1 cellular context compared by ENCODE assay signal in the genomic region with DNA sequence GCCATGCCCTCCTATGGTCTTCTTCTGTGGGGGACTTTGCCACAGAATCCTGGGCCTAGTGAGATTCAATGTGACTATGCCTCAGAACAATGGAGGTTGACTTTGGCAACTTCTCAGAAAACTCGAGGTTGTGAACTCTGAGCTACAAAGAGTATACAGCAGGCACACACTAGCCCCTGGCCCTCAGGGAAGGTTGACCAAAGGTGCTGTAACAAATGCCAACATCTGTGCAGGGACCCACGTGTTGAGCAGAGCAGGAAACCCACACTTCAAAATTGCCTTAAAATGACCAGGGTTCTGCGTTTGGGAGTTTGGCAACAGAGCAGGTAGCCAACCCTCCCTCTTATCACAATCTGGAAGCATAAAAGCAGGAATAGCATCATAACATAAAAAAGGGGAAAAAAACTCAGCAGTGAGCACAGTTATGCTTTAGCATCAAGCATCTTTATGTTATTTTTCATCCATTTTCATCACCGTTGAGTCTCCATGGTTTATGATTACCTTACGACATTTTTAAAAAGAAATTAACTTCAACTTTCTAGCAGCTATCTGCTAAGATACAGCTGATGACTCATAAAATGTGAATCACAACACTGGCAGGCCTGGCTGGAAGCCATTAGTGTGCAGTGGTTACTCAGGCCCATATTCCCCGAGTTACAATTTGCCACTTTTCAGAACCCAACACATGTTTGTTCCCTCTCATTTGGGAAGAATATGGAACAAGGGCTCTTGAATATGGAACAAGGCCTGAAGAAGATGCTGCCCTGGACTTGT.
TF ChIP-seq lines count a peak whose summit lies in the region.

No MANE protein-coding gene starts in this region.

TF ChIP-seq in SK-N-SH, 30 proteins besides CTCF, POLR2A, EP300 and RAD21 (continued from another document):
- TF ChIP-seq, protein P1, sequence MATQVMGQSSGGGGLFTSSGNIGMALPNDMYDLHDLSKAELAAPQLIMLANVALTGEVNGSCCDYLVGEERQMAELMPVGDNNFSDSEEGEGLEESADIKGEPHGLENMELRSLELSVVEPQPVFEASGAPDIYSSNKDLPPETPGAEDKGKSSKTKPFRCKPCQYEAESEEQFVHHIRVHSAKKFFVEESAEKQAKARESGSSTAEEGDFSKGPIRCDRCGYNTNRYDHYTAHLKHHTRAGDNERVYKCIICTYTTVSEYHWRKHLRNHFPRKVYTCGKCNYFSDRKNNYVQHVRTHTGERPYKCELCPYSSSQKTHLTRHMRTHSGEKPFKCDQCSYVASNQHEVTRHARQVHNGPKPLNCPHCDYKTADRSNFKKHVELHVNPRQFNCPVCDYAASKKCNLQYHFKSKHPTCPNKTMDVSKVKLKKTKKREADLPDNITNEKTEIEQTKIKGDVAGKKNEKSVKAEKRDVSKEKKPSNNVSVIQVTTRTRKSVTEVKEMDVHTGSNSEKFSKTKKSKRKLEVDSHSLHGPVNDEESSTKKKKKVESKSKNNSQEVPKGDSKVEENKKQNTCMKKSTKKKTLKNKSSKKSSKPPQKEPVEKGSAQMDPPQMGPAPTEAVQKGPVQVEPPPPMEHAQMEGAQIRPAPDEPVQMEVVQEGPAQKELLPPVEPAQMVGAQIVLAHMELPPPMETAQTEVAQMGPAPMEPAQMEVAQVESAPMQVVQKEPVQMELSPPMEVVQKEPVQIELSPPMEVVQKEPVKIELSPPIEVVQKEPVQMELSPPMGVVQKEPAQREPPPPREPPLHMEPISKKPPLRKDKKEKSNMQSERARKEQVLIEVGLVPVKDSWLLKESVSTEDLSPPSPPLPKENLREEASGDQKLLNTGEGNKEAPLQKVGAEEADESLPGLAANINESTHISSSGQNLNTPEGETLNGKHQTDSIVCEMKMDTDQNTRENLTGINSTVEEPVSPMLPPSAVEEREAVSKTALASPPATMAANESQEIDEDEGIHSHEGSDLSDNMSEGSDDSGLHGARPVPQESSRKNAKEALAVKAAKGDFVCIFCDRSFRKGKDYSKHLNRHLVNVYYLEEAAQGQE (IDR thresholded peaks at IDR 0.05; ENCODE audit: low read depth, low read length), result no peak
- TF ChIP-seq NFIC (IDR thresholded peaks at IDR 0.05; ENCODE audit: borderline replicate concordance), result peak; percentile 74
- no peak for TF ChIP-seq MXI1 (IDR thresholded peaks at IDR 0.05; ENCODE audit: low read depth, low read length)
